Comparison of ENCODE assay signal across 19 cellular contexts in the genomic region with DNA sequence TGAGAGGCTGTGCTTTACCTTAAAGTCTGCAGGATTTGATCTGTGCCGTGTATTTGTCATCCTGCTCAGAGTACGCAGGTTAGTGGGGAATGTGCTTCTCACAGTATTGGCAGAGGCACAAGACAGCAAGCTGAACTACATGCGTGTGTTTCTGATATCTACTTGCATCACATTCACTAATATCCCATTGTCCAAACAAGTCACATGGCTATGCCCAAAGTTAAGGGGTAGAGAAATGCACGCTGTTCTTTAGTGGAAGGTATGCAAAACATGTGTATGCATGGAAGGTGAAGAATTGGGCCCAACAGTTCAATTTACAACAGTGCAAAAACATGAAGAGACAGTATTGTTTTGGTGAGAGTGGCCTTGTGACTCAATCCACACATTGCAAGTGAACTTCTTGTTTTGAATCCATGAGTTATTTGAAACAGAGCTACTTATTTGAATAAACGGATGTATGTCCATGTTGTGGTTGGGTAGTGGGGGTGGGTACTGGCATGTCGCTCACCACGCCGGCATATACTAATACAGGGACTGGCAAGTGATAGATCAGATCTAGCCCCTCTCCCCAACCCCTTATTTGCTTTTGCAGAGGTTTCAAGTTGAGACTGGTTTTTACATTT.
A peak's percentile ranks its signal among the peaks of the same experiment; 100 is the strongest.
DNase-seq lines count a peak whose midpoint lies in the region; ATAC-seq, FAIRE-seq and TF ChIP-seq lines count a peak whose summit lies in the region.
"Had no signal": no experiment of that assay in that cellular context is flagged by ENCODE, and none has a peak within 500 bp of the region (broad histone marks: within the 10 kb centered on the region; RNA-seq: fewer than 3 reads in every experiment).

No MANE protein-coding gene starts in this region.

- H3K27ac ChIP-seq in GM12878 (ENCODE audit: control insufficient read depth, insufficient read depth) (no peak overlapping the region), body of pancreas (no peak overlapping the region)
- H3K27ac ChIP-seq: BLaER1 treated with 17β-estradiol and CSF1 and Interleukin-3, amounts not matched to agents 10 nM and 100 nM had no signal

- H3K4me2 ChIP-seq in GM12878 (ENCODE audit: control insufficient read depth, insufficient read depth): no peak overlapping the region
- H3K4me2 ChIP-seq: BLaER1 treated with 17β-estradiol and CSF1 and Interleukin-3, amounts not matched to agents 10 nM and 100 nM had no signal

- no peak for TF ChIP-seq EP300 in GM12878 (IDR thresholded peaks at IDR 0.05; ENCODE audit: borderline replicate concordance in 1 of 2, control insufficient read depth in 1 of 2, low read depth in 2 of 2, low read length in 2 of 2)

- H3K9me3 ChIP-seq in GM12878 (replicated peaks; ENCODE audit: control insufficient read depth, insufficient read depth, low read length) (no peaks in the 10 kb centered on the region), body of pancreas (no peaks in the 10 kb centered on the region)
- H3K9me3 ChIP-seq: BLaER1 treated with 17β-estradiol and CSF1 and Interleukin-3, amounts not matched to agents 10 nM and 100 nM; MG63 had no signal

- H3K27me3 Mint-ChIP-seq in CD14-positive monocyte (ENCODE audit: low read depth in 3 of 3): no peaks in the 10 kb centered on the region
- peaks cover 3% of the 10 kb centered on the region for H3K27me3 Mint-ChIP-seq in activated T-helper 2 cell treated with anti-CD3 and anti-CD28 coated beads, Interferon-gamma antibody, Interleukin-2, Interleukin-4, amounts not matched to agents 10 μg/mL and 5 μg/mL and 100 μg/mL, durations not matched to agents 14 hours and 24 hours and 36 hours (ENCODE audit: low read depth)

- no peak overlapping the region for H2AFZ ChIP-seq in GM12878 (ENCODE audit: control insufficient read depth, low read depth, low read length)

- H3K4me3 Mint-ChIP-seq in CD14-positive monocyte: no peak overlapping the region
- H3K4me3 Mint-ChIP-seq in activated T-helper 2 cell treated with anti-CD3 and anti-CD28 coated beads, Interferon-gamma antibody, Interleukin-2, Interleukin-4, amounts not matched to agents 10 μg/mL and 5 μg/mL and 100 μg/mL, durations not matched to agents 14 hours and 24 hours and 36 hours (ENCODE audit: low read depth): no peak overlapping the region
- H3K4me3 Mint-ChIP-seq: H9 had no signal

- no peaks in the 10 kb centered on the region for H3K36me3 Mint-ChIP-seq in CD14-positive monocyte
- H3K36me3 Mint-ChIP-seq in activated T-helper 2 cell treated with anti-CD3 and anti-CD28 coated beads, Interferon-gamma antibody, Interleukin-2, Interleukin-4, amounts not matched to agents 10 μg/mL and 5 μg/mL and 100 μg/mL, durations not matched to agents 14 hours and 24 hours and 36 hours (ENCODE audit: low read depth): no peaks in the 10 kb centered on the region

- H3K4me1 ChIP-seq in GM12878 (ENCODE audit: control insufficient read depth, insufficient read depth, low read length) (no peaks in the 10 kb centered on the region), body of pancreas (no peaks in the 10 kb centered on the region)
- H3K4me1 ChIP-seq: BLaER1 treated with 17β-estradiol and CSF1 and Interleukin-3, amounts not matched to agents 10 nM and 100 nM had no signal

- H3K4me3 ChIP-seq in GM12865 (ENCODE audit: low read depth, low read length) (no peak overlapping the region), GM12878 (no peak overlapping the region), body of pancreas (no peak overlapping the region)
- H3K4me3 ChIP-seq: BLaER1 treated with 17β-estradiol and CSF1 and Interleukin-3, amounts not matched to agents 10 nM and 100 nM; MG63 had no signal

- POLR2A ChIA-PET in GM12878 (lab: Charles Lee): no interaction called here

- H3K4me1 Mint-ChIP-seq in CD14-positive monocyte: peaks cover 12% of the 10 kb centered on the region
- no peaks in the 10 kb centered on the region for H3K4me1 Mint-ChIP-seq in activated T-helper 2 cell treated with anti-CD3 and anti-CD28 coated beads, Interferon-gamma antibody, Interleukin-2, Interleukin-4, amounts not matched to agents 10 μg/mL and 5 μg/mL and 100 μg/mL, durations not matched to agents 14 hours and 24 hours and 36 hours (ENCODE audit: low read depth)
- H3K4me1 Mint-ChIP-seq: H9 had no signal

- no peaks in the 10 kb centered on the region for H3K79me2 ChIP-seq in GM12878 (ENCODE audit: control insufficient read depth, insufficient read depth, low read length)

- in situ Hi-C loops in GM12878 (cut with MboI): no loop called here

- CTCF ChIA-PET in GM12878 (lab: Yijun Ruan, JAX): no interaction called here

- WGBS in GM12878 (ENCODE audit: insufficient coverage, insufficient replicate concordance, low lambda C conversion rate, missing lambda C conversion rate): 38% methylated on average over 8 of the region's 8 CpGs
- WGBS in body of pancreas, 2 donors: 75 to 78% methylated on average over 8 of the region's 8 CpGs

- DNase-seq in CD14-positive monocyte (ENCODE audit: low spot score) (no peak), GM12865 (ENCODE audit: low read depth) (peak; percentile 16), MV-4-11 (lab: John Stamatoyannopoulos, UW) (peak; percentile 85), GM12878 (ENCODE audit: low read depth, low spot score) (no peak), body of pancreas (no peak), NCI-H2107 (lab: John Stamatoyannopoulos, UW) (no peak)
- DNase-seq in activated T-helper 2 cell treated with anti-CD3 and anti-CD28 coated beads, Interferon-gamma antibody, Interleukin-2, Interleukin-4, amounts not matched to agents 10 μg/mL and 5 μg/mL and 100 μg/mL, durations not matched to agents 14 hours and 24 hours and 36 hours (ENCODE audit: low spot score): no peak
- DNase-seq: H9, IMR-90, Karpas-422, MG63, NCI-H1105 treated with DMSO at 0.1 percent for 48 hours, NCI-H1694, NCI-H2081 treated with DMSO at 0.1 percent for 48 hours, NCI-H774 had no signal

- BruUV-seq in GM12878 (replicated peaks; lab: Mats Ljungman, UMichigan): no TSS peak

- SMC1A ChIA-PET in GM12878 (lab: Charles Lee; ENCODE audit: uncharacterized antibody, unreplicated experiment): interaction anchor here (0.6 kb wide), 1 partner anchor 244 kb away, joined by 3 read pairs; no protein-coding TSS in a partner anchor

- RAD21 ChIA-PET in GM12878 (lab: Charles Lee; ENCODE audit: unreplicated experiment): no interaction called here

- no peaks in the 10 kb centered on the region for H3K36me3 ChIP-seq in GM12878 (ENCODE audit: control insufficient read depth in 2 of 2, insufficient read depth in 2 of 2, low read length in 1 of 2)
- no peaks in the 10 kb centered on the region for H3K36me3 ChIP-seq in body of pancreas (replicated peaks in 1 of 2; ENCODE audit: insufficient read depth in 1 of 2, low read depth in 2 of 2)
- H3K36me3 ChIP-seq: BLaER1 treated with 17β-estradiol and CSF1 and Interleukin-3, amounts not matched to agents 10 nM and 100 nM; MG63 had no signal

- H4K20me1 ChIP-seq in GM12878 (ENCODE audit: control insufficient read depth, insufficient read depth): no peaks in the 10 kb centered on the region
- H4K20me1 ChIP-seq: BLaER1 treated with 17β-estradiol and CSF1 and Interleukin-3, amounts not matched to agents 10 nM and 100 nM had no signal

- no peak for FAIRE-seq in GM12878 (lab: Jason Lieb, UNC)
- FAIRE-seq: D721Med had no signal

- TF ChIP-seq CTCF in CD14-positive monocyte (IDR thresholded peaks at IDR 0.05) (no peak), GM12865 (IDR thresholded peaks at IDR 0.05; ENCODE audit: insufficient read depth, low read depth, low read length, missing control alignments) (no peak), GM12878 (IDR thresholded peaks at IDR 0.05 in 2 of 3, conservative IDR thresholded peaks at IDR 0.05 in 1 of 3; ENCODE audit: control insufficient read depth in 2 of 3, extremely low read depth in 1 of 3, insufficient read depth in 1 of 3, low read depth in 3 of 3, low read length in 3 of 3) (no peak), body of pancreas (IDR thresholded peaks at IDR 0.05) (no peak)

- no peak overlapping the region for H3K9ac ChIP-seq in GM12878 (ENCODE audit: control insufficient read depth, insufficient read depth, low read length)
- H3K9ac ChIP-seq: BLaER1 treated with 17β-estradiol and CSF1 and Interleukin-3, amounts not matched to agents 10 nM and 100 nM had no signal

- H3K27me3 ChIP-seq in GM12878 (replicated peaks in 1 of 2; ENCODE audit: control insufficient read depth in 2 of 2, insufficient read depth in 2 of 2, low read length in 1 of 2) (no peaks in the 10 kb centered on the region), body of pancreas (no peaks in the 10 kb centered on the region)
- H3K27me3 ChIP-seq: BLaER1 treated with 17β-estradiol and CSF1 and Interleukin-3, amounts not matched to agents 10 nM and 100 nM; MG63 had no signal

- intact Hi-C loops in CD14-positive monocyte (cut with micrococcal nuclease) (no loop called here), GM12878 (cut with micrococcal nuclease; ENCODE audit: unreplicated experiment) (loop anchor here (5.0 kb wide), 1 partner anchor 1624 kb away; no protein-coding TSS in a partner anchor), body of pancreas (cut with DNase I) (no loop called here)
- intact Hi-C loops in activated T-helper 2 cell treated with anti-CD3 and anti-CD28 coated beads, Interferon-gamma antibody, Interleukin-2, Interleukin-4, amounts not matched to agents 10 μg/mL and 5 μg/mL and 100 μg/mL, durations not matched to agents 14 hours and 24 hours and 36 hours (cut with micrococcal nuclease): no loop called here

- peak overlapping the region in 6 of 7 donors; percentile 13 to 94 (median 80) for H3K27ac Mint-ChIP-seq in CD14-positive monocyte
- no peak overlapping the region for H3K27ac Mint-ChIP-seq in activated T-helper 2 cell treated with anti-CD3 and anti-CD28 coated beads, Interferon-gamma antibody, Interleukin-2, Interleukin-4, amounts not matched to agents 10 μg/mL and 5 μg/mL and 100 μg/mL, durations not matched to agents 14 hours and 24 hours and 36 hours
- H3K27ac Mint-ChIP-seq: H9 had no signal

- TF ChIP-seq RAD21 in GM12878 (IDR thresholded peaks at IDR 0.05; ENCODE audit: insufficient read depth, low read depth, low read length): no peak

- H3K9me3 Mint-ChIP-seq in CD14-positive monocyte: peaks cover 0 to 2% (median 0%) of the 10 kb centered on the region in 7 donors
- no peaks in the 10 kb centered on the region for H3K9me3 Mint-ChIP-seq in activated T-helper 2 cell treated with anti-CD3 and anti-CD28 coated beads, Interferon-gamma antibody, Interleukin-2, Interleukin-4, amounts not matched to agents 10 μg/mL and 5 μg/mL and 100 μg/mL, durations not matched to agents 14 hours and 24 hours and 36 hours
- H3K9me3 Mint-ChIP-seq: H9 had no signal

- TF ChIP-seq POLR2A in GM12878 (IDR thresholded peaks at IDR 0.05; ENCODE audit: low read depth, low read length): no peak
- no peak for TF ChIP-seq POLR2A in body of pancreas (IDR thresholded peaks at IDR 0.05)

- ATAC-seq in GM12878: no peak
- ATAC-seq in body of pancreas: no peak
- ATAC-seq in HG03354 (IDR thresholded peaks at IDR 0.05; ENCODE audit: poor library complexity, severe bottlenecking, unreplicated experiment): no peak
- ATAC-seq: Panc1 had no signal

TF ChIP-seq in GM12878, 131 proteins besides CTCF, POLR2A, EP300 and RAD21:
- TF ChIP-seq RUNX3 (IDR thresholded peaks at IDR 0.05; ENCODE audit: low read length): peak; percentile 18; the same call in 1 of the 2 replicates
- TF ChIP-seq RCOR1 (conservative IDR thresholded peaks at IDR 0.05; ENCODE audit: low read depth, low read length): no peak
- TF ChIP-seq MTA3 (IDR thresholded peaks at IDR 0.05; ENCODE audit: borderline replicate concordance, low read length): no peak

Comparison
In these comparisons a context has a peak if more than half of its experiments do, and no peak if none do; other contexts are left out.
1. DNase-seq: peak in GM12865 (single experiment) and MV-4-11 (single experiment); none in CD14-positive monocyte (single experiment), GM12878 (single experiment), body of pancreas (0 of 4), activated T-helper 2 cell treated with anti-CD3 and anti-CD28 coated beads, Interferon-gamma antibody, Interleukin-2, Interleukin-4, amounts not matched to agents 10 μg/mL and 5 μg/mL and 100 μg/mL, durations not matched to agents 14 hours and 24 hours and 36 hours (single experiment) and NCI-H2107 (single experiment).